In genomic region chr1:117188268-117189108, GRCh38 we compare ENCODE assay signal across 21 cellular contexts. TPM values are rescaled to one million over a fixed set of nuclear protein-coding genes. Genes with fewer than 3 reads are reported as not detected.
DNase-seq lines count a peak whose midpoint lies in the region; ATAC-seq, FAIRE-seq and TF ChIP-seq lines count a peak whose summit lies in the region.
"Had no signal": no experiment of that assay in that cellular context is flagged by ENCODE, and none has a peak within 500 bp of the region (broad histone marks: within the 10 kb centered on the region; RNA-seq: fewer than 3 reads in every experiment).

No MANE protein-coding gene starts in this region.

- peaks cover 3% of the 10 kb centered on the region; the same call in 1 of the 2 replicates for H3K9me1 ChIP-seq in IMR-90 (ENCODE audit: insufficient read depth, low read length)

- no peaks in the 10 kb centered on the region for H3K79me1 ChIP-seq in IMR-90 (ENCODE audit: low read depth in 1 of 2, low read length in 2 of 2)

- TF ChIP-seq CTCF in IMR-90 (conservative IDR thresholded peaks at IDR 0.05; ENCODE audit: low read depth, low read length) (no peak), right lobe of liver (IDR thresholded peaks at IDR 0.05) (no peak)

- CTCF ChIA-PET in IMR-90 (lab: Yijun Ruan, JAX) = interaction anchor here (1.0 kb wide), 1 partner anchor 56 kb away, joined by 3 read pairs; no protein-coding TSS in a partner anchor

- H3K36me3 ChIP-seq in IMR-90 (ENCODE audit: control insufficient read depth, insufficient read depth, low read length) = no peaks in the 10 kb centered on the region
- H3K36me3 ChIP-seq in right lobe of liver = no peaks in the 10 kb centered on the region
- H3K36me3 ChIP-seq: BE2C, Peyer's patch had no signal

- WGBS in IMR-90 (ENCODE audit: extremely low coverage in 2 of 2, insufficient read length in 1 of 2), 2 experiments = 70% methylated on average over 2 of the region's 8 CpGs; no CpG with 5 or more reads in 1 of the 2 experiments
- WGBS in right lobe of liver (ENCODE audit: insufficient coverage, low coverage, low lambda C conversion rate, missing lambda C conversion rate) = 58% methylated on average over 8 of the region's 8 CpGs

- no peak overlapping the region for H2BK120ac ChIP-seq in IMR-90 (ENCODE audit: low read depth, low read length)

- POLR2A ChIA-PET in IMR-90 (lab: Charles Lee; ENCODE audit: unreplicated experiment) = no interaction called here

- no peaks in the 10 kb centered on the region for H4K20me1 ChIP-seq in IMR-90 (ENCODE audit: insufficient read depth, low read length)

- H3K4me2 ChIP-seq in IMR-90 (ENCODE audit: low read depth, low read length) = peak overlapping the region; percentile 40
- H3K4me2 ChIP-seq: A549, SK-N-SH had no signal

- intact Hi-C loops in IMR-90 (cut with micrococcal nuclease) (no loop called here), right lobe of liver (cut with DNase I) (no loop called here)

- TF ChIP-seq POLR2A in IMR-90 (IDR thresholded peaks at IDR 0.05; ENCODE audit: low read depth, low read length) = no peak
- TF ChIP-seq POLR2A in right lobe of liver (IDR thresholded peaks at IDR 0.05) = no peak

- H2AFZ ChIP-seq in IMR-90 (replicated peaks; ENCODE audit: low read length, poor library complexity) = no peak overlapping the region

- H2BK20ac ChIP-seq in IMR-90 (ENCODE audit: low read depth, low read length) = peak overlapping the region; percentile 16; the same call in 1 of the 2 replicates

- H3K14ac ChIP-seq in IMR-90 (replicated peaks; ENCODE audit: low read depth, low read length) = 0 out of 2 replicates have a peak overlapping the region, but pooled peaks have one; percentile 25

- peaks cover 2% of the 10 kb centered on the region; the same call in 1 of the 2 replicates for H3K27me3 ChIP-seq in IMR-90 (ENCODE audit: control insufficient read depth, insufficient read depth, low read length)
- H3K27me3 ChIP-seq in right lobe of liver = no peaks in the 10 kb centered on the region
- H3K27me3 ChIP-seq: Peyer's patch had no signal

- in situ Hi-C loops in IMR-90 (cut with MboI; ENCODE audit: low sequenced_read_pairs) = no loop called here

- dilution Hi-C loops in IMR-90 (cut with HindIII; ENCODE audit: low sequenced_read_pairs, unreplicated experiment) = no loop called here

- H2AK9ac ChIP-seq in IMR-90 (replicated peaks; ENCODE audit: low read depth, low read length, poor library complexity) = no peak overlapping the region

- no peak overlapping the region for H3K4ac ChIP-seq in IMR-90 (ENCODE audit: low read depth, low read length)

- no peak overlapping the region for H3K56ac ChIP-seq in IMR-90 (ENCODE audit: extremely low read depth, insufficient read depth, low read length)

- H2BK5ac ChIP-seq in IMR-90 (ENCODE audit: low read depth, low read length, poor library complexity, severe bottlenecking) = no peak overlapping the region

- H3K23ac ChIP-seq in IMR-90 (ENCODE audit: low read depth, low read length) = no peak overlapping the region

- FAIRE-seq in endometrium (lab: Jason Lieb, UNC) = peak; percentile 98
- FAIRE-seq: A549 had no signal

- no peak overlapping the region for H2AK5ac ChIP-seq in IMR-90 (ENCODE audit: low read depth, low read length)

- H3K27ac ChIP-seq in IMR-90 (ENCODE audit: insufficient read depth, low read length) = no peak overlapping the region
- H3K27ac ChIP-seq in right lobe of liver = no peak overlapping the region
- H3K27ac ChIP-seq: A549, HL-60, Peyer's patch had no signal

- no peak overlapping the region for H4K91ac ChIP-seq in IMR-90 (ENCODE audit: insufficient read depth, low read depth, low read length)

- no peak overlapping the region for H2BK15ac ChIP-seq in IMR-90 (ENCODE audit: low read depth, low read length)

- H4K5ac ChIP-seq in IMR-90 (ENCODE audit: low read depth, low read length) = no peak overlapping the region; the same call in 1 of the 2 replicates

- ATAC-seq in IMR-90 (ENCODE audit: low read depth) = peak; percentile 49
- ATAC-seq in right lobe of liver = no peak
- ATAC-seq in HG03095 (IDR thresholded peaks at IDR 0.05; ENCODE audit: unreplicated experiment) = no peak
- no peak for ATAC-seq in GM19328 (IDR thresholded peaks at IDR 0.05; ENCODE audit: unreplicated experiment)
- ATAC-seq: A549; CD8-positive, alpha-beta T cell; HCT116 had no signal

- H3K9ac ChIP-seq in IMR-90 (ENCODE audit: low read depth, low read length) = no peak overlapping the region
- H3K9ac ChIP-seq: SK-N-SH had no signal

- BruUV-seq in IMR-90 (replicated peaks; lab: Mats Ljungman, UMichigan) = no TSS peak

- H3K4me1 ChIP-seq in IMR-90 (ENCODE audit: control insufficient read depth, insufficient read depth, low read length) = peaks cover 5% of the 10 kb centered on the region
- no peaks in the 10 kb centered on the region for H3K4me1 ChIP-seq in right lobe of liver
- H3K4me1 ChIP-seq: BE2C, Peyer's patch had no signal

- H4K8ac ChIP-seq in IMR-90 (ENCODE audit: low read depth in 2 of 2, low read length in 2 of 2) = no peak overlapping the region

- no peak overlapping the region for H3K4me3 ChIP-seq in IMR-90 (ENCODE audit: insufficient read depth, low read depth, low read length)
- H3K4me3 ChIP-seq in right lobe of liver = no peak overlapping the region
- H3K4me3 ChIP-seq: A549, Peyer's patch had no signal

- peak; percentile 47 for DNase-seq in AG20443 (ENCODE audit: low spot score)
- DNase-seq in IMR-90 = peak; percentile 25
- peak; percentile 12 for DNase-seq in iris pigment epithelial cell (ENCODE audit: low read depth)
- no peak for DNase-seq in right lobe of liver
- DNase-seq in NCI-H1417 treated with DMSO at 0.1 percent for 48 hours (lab: John Stamatoyannopoulos, UW) = no peak
- DNase-seq: BE2C; CD8-positive, alpha-beta T cell; KG1; NCI-H1092 treated with DMSO at 0.1 percent for 48 hours; NCI-H1694 treated with DMSO at 0.1 percent for 48 hours; Peyer's patch; Right ventricle myocardium superior; SK-N-SH had no signal

- TF ChIP-seq RAD21 in IMR-90 (IDR thresholded peaks at IDR 0.05; ENCODE audit: low read length) = no peak

- no peaks in the 10 kb centered on the region for H3K9me3 ChIP-seq in IMR-90 (ENCODE audit: control insufficient read depth, insufficient read depth, low read length)
- no peaks in the 10 kb centered on the region for H3K9me3 ChIP-seq in right lobe of liver
- H3K9me3 ChIP-seq: A549, BE2C, SK-N-SH had no signal

- H3K18ac ChIP-seq in IMR-90 (ENCODE audit: low read depth, low read length) = peak overlapping the region; percentile 33; the same call in 1 of the 2 replicates

TF ChIP-seq in IMR-90, 13 proteins besides CTCF, POLR2A, EP300 and RAD21:
- TF ChIP-seq MAFK (IDR thresholded peaks at IDR 0.05; ENCODE audit: low read depth, low read length) (no peak), CEBPB (IDR thresholded peaks at IDR 0.05; ENCODE audit: low read depth, low read length) (no peak), SMC3 (IDR thresholded peaks at IDR 0.05; ENCODE audit: low read depth, low read length) (no peak)

RNA-seq across cellular contexts. Expression of gene VTCN1, which starts 22.2 kb away (rescaled TPM):
- total RNA-seq in IMR-90 (2012; rRNA removed) (not detected in 2 replicates), right lobe of liver (under 1 TPM in 5 of 6 experiments, not detected in 1; 0.28 to 0.89 (median 0.39) TPM)
- not detected in 2 replicates for polyA plus RNA-seq in IMR-90 (2012; rRNA removed)
- not detected in 2 replicates for polyA plus RNA-seq in IMR-90 (2012; cell fraction: cytosol; rRNA removed)
- 0.03 TPM in 1 of 2 replicates, not detected in the other for polyA plus RNA-seq in IMR-90 (2012; cell fraction: nucleus; rRNA removed; ENCODE audit: low replicate concordance)
- total RNA-seq: CD8-positive, alpha-beta T cell; Daoy; M059J; Peyer's patch; Right ventricle myocardium superior had no signal
- polyA plus RNA-seq: SK-N-SH had no signal

Comparison
In these comparisons a context has a peak if more than half of its experiments do, and no peak if none do; other contexts are left out.
1. DNase-seq: peak in AG20443 (single experiment), IMR-90 (single experiment) and iris pigment epithelial cell (single experiment); none in right lobe of liver (0 of 3) and NCI-H1417 treated with DMSO at 0.1 percent for 48 hours (single experiment).